In genomic region chr2:3399403-3399802, GRCh38 we compare ENCODE assay signal across 1 cellular context.
TF ChIP-seq lines count a peak whose summit lies in the region.

No MANE protein-coding gene starts in this region.

TF ChIP-seq in SK-N-SH treated with all-trans-retinoic acid at 6 μM for 48 hours, 23 proteins besides CTCF, POLR2A, EP300 and RAD21 (continued from another document):
- TF ChIP-seq POU6F1 (CRISPR knock-in tag; IDR thresholded peaks at IDR 0.05; ENCODE audit: borderline replicate concordance, low read depth) (no peak), ZNF565 (CRISPR knock-in tag; conservative IDR thresholded peaks at IDR 0.05; ENCODE audit: low read depth) (no peak), TOX (CRISPR knock-in tag; IDR thresholded peaks at IDR 0.05; ENCODE audit: borderline replicate concordance) (no peak)
TF ChIP-seq in SK-N-SH treated with all-trans-retinoic acid at 6 μM for 48 hours: peak in this region for 0.
